ENCODE assay signal across 17 cellular contexts in genomic region chr6:111990214-111990613, GRCh38.
DNase-seq lines count a peak whose midpoint lies in the region; ATAC-seq, FAIRE-seq and TF ChIP-seq lines count a peak whose summit lies in the region.
"Had no signal": no experiment of that assay in that cellular context is flagged by ENCODE, and none has a peak within 500 bp of the region (broad histone marks: within the 10 kb centered on the region; RNA-seq: fewer than 3 reads in every experiment).

No MANE protein-coding gene starts in this region.

- H3K4me3 Mint-ChIP-seq in CD4-positive, alpha-beta memory T cell, result peak overlapping the region in 6 of 8 donors; percentile 13 to 79 (median 72)
- peak overlapping the region; percentile 5 for H3K4me3 Mint-ChIP-seq in activated naive CD8-positive, alpha-beta T cell treated with anti-CD3 and anti-CD28 coated beads, Interleukin-2, amount 50 U/mL, for 24 hours
- H3K4me3 Mint-ChIP-seq: B cell, nephron progenitor cell had no signal

- H3K27ac Mint-ChIP-seq in CD4-positive, alpha-beta memory T cell, result peak overlapping the region; percentile 76 to 94 (median 89)
- peak overlapping the region; percentile 78 for H3K27ac Mint-ChIP-seq in activated naive CD8-positive, alpha-beta T cell treated with anti-CD3 and anti-CD28 coated beads, Interleukin-2, amount 50 U/mL, for 24 hours
- H3K27ac Mint-ChIP-seq: B cell, nephron progenitor cell had no signal

- no peak overlapping the region for H3K4me3 ChIP-seq in CD4-positive, alpha-beta memory T cell (ENCODE audit: low read length in 2 of 2)
- H3K4me3 ChIP-seq in right lobe of liver, result no peak overlapping the region
- H3K4me3 ChIP-seq: coronary artery had no signal

- TF ChIP-seq CTCF in right lobe of liver (IDR thresholded peaks at IDR 0.05), result no peak

- TF ChIP-seq POLR2A in right lobe of liver (IDR thresholded peaks at IDR 0.05), result no peak

- peak overlapping the region; percentile 51 for H3K27ac ChIP-seq in CD4-positive, alpha-beta memory T cell (ENCODE audit: low read depth, low read length)
- H3K27ac ChIP-seq in right lobe of liver, result no peak overlapping the region
- H3K27ac ChIP-seq: coronary artery had no signal

- CTCF ChIA-PET in CD4-positive, alpha-beta memory T cell (lab: Charles Lee; ENCODE audit: partially characterized antibody), result interaction anchor here (0.8 to 2.2 kb wide), 5 partner anchors 9 to 280 kb away, joined by 3 to 20 read pairs (median 4); no protein-coding TSS in a partner anchor

- FAIRE-seq in GM18507 (lab: Jason Lieb, UNC), result peak; percentile 59

- 54% methylated on average over 2 of the region's 2 CpGs for WGBS in right lobe of liver (ENCODE audit: insufficient coverage, low coverage, low lambda C conversion rate, missing lambda C conversion rate)

- no peaks in the 10 kb centered on the region for H3K36me3 Mint-ChIP-seq in CD4-positive, alpha-beta memory T cell
- H3K36me3 Mint-ChIP-seq in activated naive CD8-positive, alpha-beta T cell treated with anti-CD3 and anti-CD28 coated beads, Interleukin-2, amount 50 U/mL, for 24 hours (ENCODE audit: low read depth), result no peaks in the 10 kb centered on the region

- no peaks in the 10 kb centered on the region for H3K9me3 ChIP-seq in CD4-positive, alpha-beta memory T cell (ENCODE audit: control insufficient read depth in 1 of 2, low read length in 2 of 2)
- no peaks in the 10 kb centered on the region for H3K9me3 ChIP-seq in right lobe of liver

- H3K27me3 Mint-ChIP-seq in CD4-positive, alpha-beta memory T cell, result no peaks in the 10 kb centered on the region
- no peaks in the 10 kb centered on the region for H3K27me3 Mint-ChIP-seq in activated naive CD8-positive, alpha-beta T cell treated with anti-CD3 and anti-CD28 coated beads, Interleukin-2, amount 50 U/mL, for 24 hours

- peaks cover 83% of the 10 kb centered on the region for H3K4me1 ChIP-seq in CD4-positive, alpha-beta memory T cell (ENCODE audit: insufficient read depth, low read length)
- no peaks in the 10 kb centered on the region for H3K4me1 ChIP-seq in right lobe of liver

- H3K36me3 ChIP-seq in CD4-positive, alpha-beta memory T cell (ENCODE audit: insufficient read depth, low read length), result no peaks in the 10 kb centered on the region
- no peaks in the 10 kb centered on the region for H3K36me3 ChIP-seq in right lobe of liver

- H3K4me1 Mint-ChIP-seq in CD4-positive, alpha-beta memory T cell, result peaks cover 58 to 95% (median 85%) of the 10 kb centered on the region in 4 donors
- H3K4me1 Mint-ChIP-seq in activated naive CD8-positive, alpha-beta T cell treated with anti-CD3 and anti-CD28 coated beads, Interleukin-2, amount 50 U/mL, for 24 hours, result peaks cover 85% of the 10 kb centered on the region

- intact Hi-C loops in CD4-positive, alpha-beta memory T cell (cut with micrococcal nuclease), result no loop called here
- intact Hi-C loops in right lobe of liver (cut with DNase I), result no loop called here

- ATAC-seq in HG03354 (IDR thresholded peaks at IDR 0.05; ENCODE audit: poor library complexity, severe bottlenecking, unreplicated experiment), result peak; percentile 33
- peak; percentile 37 for ATAC-seq in activated naive CD8-positive, alpha-beta T cell treated with anti-CD3 and anti-CD28 coated beads, Interleukin-2, amount 50 U/mL, for 24 hours
- ATAC-seq in HG03342 (IDR thresholded peaks at IDR 0.05; ENCODE audit: unreplicated experiment), result no peak
- ATAC-seq in right lobe of liver, result no peak
- ATAC-seq: esophagus mucosa, left ventricle myocardium superior had no signal

- DNase-seq in CD4-positive, alpha-beta memory T cell, result no peak
- DNase-seq in GM18507 (ENCODE audit: extremely low spot score, insufficient read length, low read depth), result no peak
- no peak for DNase-seq in activated naive CD8-positive, alpha-beta T cell treated with anti-CD3 and anti-CD28 coated beads, Interleukin-2, amount 50 U/mL, for 24 hours
- DNase-seq in ureter (ENCODE audit: low spot score), result no peak
- no peak for DNase-seq in foreskin melanocyte
- DNase-seq in right lobe of liver, result no peak
- DNase-seq: DND-41; hippocampal formation; left ventricle myocardium superior; NCI-H1436 treated with DMSO at 0.1 percent for 48 hours; nephron progenitor cell; stimulated activated CD4-positive, alpha-beta T cell treated with anti-CD3 and anti-CD28 coated beads, Interleukin-2, amount 100 ng/mL, for 24 hours had no signal

- H3K9me3 Mint-ChIP-seq in CD4-positive, alpha-beta memory T cell, result no peaks in the 10 kb centered on the region
- H3K9me3 Mint-ChIP-seq in activated naive CD8-positive, alpha-beta T cell treated with anti-CD3 and anti-CD28 coated beads, Interleukin-2, amount 50 U/mL, for 24 hours, result peaks cover 5% of the 10 kb centered on the region

- no peaks in the 10 kb centered on the region for H3K27me3 ChIP-seq in CD4-positive, alpha-beta memory T cell (ENCODE audit: insufficient read depth, low read length)
- H3K27me3 ChIP-seq in right lobe of liver, result no peaks in the 10 kb centered on the region

- POLR2A ChIA-PET in CD4-positive, alpha-beta memory T cell (lab: Charles Lee; ENCODE audit: partially characterized antibody), result interaction anchor here (0.7 to 6.2 kb wide), 17 partner anchors 9 to 280 kb away, joined by 3 to 62 read pairs (median 4); partner anchors contain the start of gene FYN

Comparison
In these comparisons a context has a peak if more than half of its experiments do, and no peak if none do; other contexts are left out.
1. ATAC-seq: peak in HG03354 (single experiment) and activated naive CD8-positive, alpha-beta T cell treated with anti-CD3 and anti-CD28 coated beads, Interleukin-2, amount 50 U/mL, for 24 hours (single experiment); none in HG03342 (single experiment) and right lobe of liver (0 of 4).